In genomic region chr7:158748335-158748734, GRCh38 we compare ENCODE assay signal across 34 cellular contexts.
"Had no signal": no experiment of that assay in that cellular context is flagged by ENCODE, and none has a peak within 500 bp of the region (broad histone marks: within the 10 kb centered on the region; RNA-seq: fewer than 3 reads in every experiment).

No MANE protein-coding gene starts in this region.

- H3K4me3 ChIP-seq: MG63 had no signal

- H3K9me3 ChIP-seq: MG63 had no signal

- H3K27ac ChIP-seq: KMS-11 had no signal

- H3K4me2 ChIP-seq: KMS-11 had no signal

- DNase-seq: Karpas-422, Kasumi-1, MG63, MM.1S, MV-4-11, NCI-H1048, NCI-H1092, NCI-H1092 treated with DMSO at 0.1 percent for 48 hours, NCI-H1105, NCI-H1105 treated with DMSO at 0.1 percent for 48 hours, NCI-H1417, NCI-H1417 treated with DMSO at 0.1 percent for 48 hours, NCI-H1436, NCI-H1436 treated with DMSO at 0.1 percent for 48 hours, NCI-H146, NCI-H1694, NCI-H1694 treated with DMSO at 0.1 percent for 48 hours, NCI-H187, NCI-H187 treated with DMSO at 0.1 percent for 48 hours, NCI-H1930, NCI-H2029, NCI-H2029 treated with DMSO at 0.1 percent for 48 hours, NCI-H2081, NCI-H2081 treated with DMSO at 0.1 percent for 48 hours, NCI-H2107, NCI-H2171, NCI-H2171 treated with DMSO at 0.1 percent for 48 hours, NCI-H2227 treated with DMSO at 0.1 percent for 48 hours, NCI-H226, NCI-H345, NCI-H446, NCI-H446 treated with DMSO at 0.1 percent for 48 hours, NCI-H510A had no signal

- H3K9ac ChIP-seq: KMS-11 had no signal

- H3K27me3 ChIP-seq: MG63 had no signal
